Comparison of ENCODE assay signal across 13 cellular contexts in genomic region chr15:98899266-98900021, GRCh38.
A peak's percentile ranks its signal among the peaks of the same experiment; 100 is the strongest.
DNase-seq lines count a peak whose midpoint lies in the region; ATAC-seq and TF ChIP-seq lines count a peak whose summit lies in the region.
"Had no signal": no experiment of that assay in that cellular context is flagged by ENCODE, and none has a peak within 500 bp of the region (broad histone marks: within the 10 kb centered on the region; RNA-seq: fewer than 3 reads in every experiment).

No MANE protein-coding gene starts in this region.

- CTCF ChIA-PET in PC-3 (lab: Charles Lee) = no interaction called here
- CTCF ChIA-PET in CD4-positive, alpha-beta memory T cell (lab: Charles Lee; ENCODE audit: partially characterized antibody) = interaction anchor here (1.0 kb wide), 1 partner anchor 160 kb away, joined by 3 read pairs; no protein-coding TSS in a partner anchor

- no peak overlapping the region for H3K4me3 ChIP-seq in GM23338
- no peak overlapping the region for H3K4me3 ChIP-seq in PC-3 (ENCODE audit: low read length)
- H3K4me3 ChIP-seq in CD4-positive, alpha-beta memory T cell (ENCODE audit: low read length in 2 of 2) = no peak overlapping the region
- H3K4me3 ChIP-seq: pancreas, thyroid gland had no signal

- H3K9me2 ChIP-seq in GM23338 (ENCODE audit: insufficient read depth) = no peaks in the 10 kb centered on the region
- H3K9me2 ChIP-seq in PC-3 (replicated peaks; ENCODE audit: low read length) = no peaks in the 10 kb centered on the region

- H3K27ac ChIP-seq in GM23338 (ENCODE audit: low read depth) (peak overlapping the region; percentile 39), PC-3 (ENCODE audit: low read length) (peak overlapping the region; percentile 99; the same call in 1 of the 2 replicates), epithelial cell of prostate (peak overlapping the region; percentile 94)
- no peak overlapping the region for H3K27ac ChIP-seq in CD4-positive, alpha-beta memory T cell (ENCODE audit: low read depth, low read length)
- H3K27ac ChIP-seq: pancreas had no signal

- intact Hi-C loops in PC-3 (cut with micrococcal nuclease) = no loop called here
- intact Hi-C loops in CD4-positive, alpha-beta memory T cell (cut with micrococcal nuclease) = no loop called here

- H3K4me2 ChIP-seq in GM23338 = peak overlapping the region; percentile 50
- no peak overlapping the region for H3K4me2 ChIP-seq in PC-3 (ENCODE audit: low read length)

- peaks cover 49% of the 10 kb centered on the region for H3K79me2 ChIP-seq in GM23338 (replicated peaks; ENCODE audit: insufficient read depth)
- H3K79me2 ChIP-seq in PC-3 (ENCODE audit: low read length) = no peaks in the 10 kb centered on the region

- H3K27ac Mint-ChIP-seq in GM23338 (peak overlapping the region; percentile 60), osteocyte (ENCODE audit: unreplicated experiment) (peak overlapping the region; percentile 98)
- H3K27ac Mint-ChIP-seq in CD4-positive, alpha-beta memory T cell = no peak overlapping the region

- H3K9me3 Mint-ChIP-seq in GM23338 = 0 out of 3 replicates have a peak, but pooled peaks cover 2% of the 10 kb centered on the region
- H3K9me3 Mint-ChIP-seq in osteocyte (ENCODE audit: unreplicated experiment) = no peaks in the 10 kb centered on the region
- H3K9me3 Mint-ChIP-seq in CD4-positive, alpha-beta memory T cell = peaks cover 0 to 3% (median 0%) of the 10 kb centered on the region in 8 donors

- no peak overlapping the region for H2AFZ ChIP-seq in GM23338
- no peak overlapping the region for H2AFZ ChIP-seq in PC-3 (ENCODE audit: low read length)

- DNase-seq in GM23338 (ENCODE audit: low spot score) (no peak), PC-3 (no peak), epithelial cell of prostate (ENCODE audit: low read depth, low spot score) (no peak), osteocyte (ENCODE audit: extremely low spot score, unreplicated experiment) (no peak), EL (no peak)
- no peak for DNase-seq in CD4-positive, alpha-beta memory T cell
- no peak for DNase-seq in activated CD4-positive, alpha-beta T cell treated with anti-CD3 and anti-CD28 coated beads for 1 hour
- DNase-seq: erythroblast, MM.1S, pancreas, T-helper 9 cell, thyroid gland had no signal

- ATAC-seq in GM23338 = no peak; the same call in 2 of the 3 replicates
- no peak for ATAC-seq in PC-3
- no peak for ATAC-seq in GM18511 (IDR thresholded peaks at IDR 0.05; ENCODE audit: unreplicated experiment)
- ATAC-seq: pancreas had no signal

- no peaks in the 10 kb centered on the region for H3K27me3 ChIP-seq in GM23338 (ENCODE audit: insufficient read depth)
- H3K27me3 ChIP-seq in PC-3 (ENCODE audit: low read length) = no peaks in the 10 kb centered on the region
- no peaks in the 10 kb centered on the region for H3K27me3 ChIP-seq in CD4-positive, alpha-beta memory T cell (ENCODE audit: insufficient read depth, low read length)
- H3K27me3 ChIP-seq: pancreas, thyroid gland had no signal

- no peaks in the 10 kb centered on the region for H3K9me3 ChIP-seq in PC-3 (ENCODE audit: low read length)
- H3K9me3 ChIP-seq in CD4-positive, alpha-beta memory T cell (ENCODE audit: control insufficient read depth in 1 of 2, low read length in 2 of 2) = no peaks in the 10 kb centered on the region
- H3K9me3 ChIP-seq: pancreas, thyroid gland had no signal

- no peaks in the 10 kb centered on the region; the same call in 1 of the 2 replicates for H3F3A ChIP-seq in GM23338 (replicated peaks; ENCODE audit: low read depth)
- H3F3A ChIP-seq in PC-3 (ENCODE audit: low read length, unreplicated experiment) = peaks cover 9% of the 10 kb centered on the region

- H3K27me3 Mint-ChIP-seq in GM23338 (ENCODE audit: insufficient read depth, low read depth, poor library complexity) = peaks cover 4% of the 10 kb centered on the region
- H3K27me3 Mint-ChIP-seq in osteocyte (ENCODE audit: unreplicated experiment) = no peaks in the 10 kb centered on the region
- peaks cover 1 to 4% of the 10 kb centered on the region in 2 donors for H3K27me3 Mint-ChIP-seq in CD4-positive, alpha-beta memory T cell

- no TSS peak for BruUV-seq in PC-3 (replicated peaks; lab: Mats Ljungman, UMichigan)

- no peak overlapping the region for H3K9ac ChIP-seq in PC-3 (ENCODE audit: low read length)

- peaks cover 7% of the 10 kb centered on the region; the same call in 1 of the 2 replicates for H4K20me1 ChIP-seq in GM23338 (replicated peaks; ENCODE audit: insufficient read depth)
- no peaks in the 10 kb centered on the region for H4K20me1 ChIP-seq in PC-3 (ENCODE audit: low read length)

- POLR2A ChIA-PET in PC-3 (lab: Charles Lee; ENCODE audit: unreplicated experiment) = no interaction called here
- POLR2A ChIA-PET in CD4-positive, alpha-beta memory T cell (lab: Charles Lee; ENCODE audit: partially characterized antibody) = no interaction called here

- peaks cover 30% of the 10 kb centered on the region for H3K4me1 Mint-ChIP-seq in GM23338
- peaks cover 94% of the 10 kb centered on the region for H3K4me1 Mint-ChIP-seq in osteocyte (ENCODE audit: unreplicated experiment)
- H3K4me1 Mint-ChIP-seq in CD4-positive, alpha-beta memory T cell = peaks cover 0 to 6% (median 5%) of the 10 kb centered on the region in 4 donors

- H3K36me3 ChIP-seq in GM23338 (ENCODE audit: insufficient read depth) = peaks cover 4% of the 10 kb centered on the region; the same call in 1 of the 2 replicates
- no peaks in the 10 kb centered on the region for H3K36me3 ChIP-seq in PC-3 (ENCODE audit: low read depth, low read length)
- H3K36me3 ChIP-seq in CD4-positive, alpha-beta memory T cell (ENCODE audit: insufficient read depth, low read length) = no peaks in the 10 kb centered on the region
- H3K36me3 ChIP-seq: thyroid gland had no signal

- H3K36me3 Mint-ChIP-seq in GM23338 (ENCODE audit: low read depth) = peaks cover 31% of the 10 kb centered on the region
- peaks cover 6% of the 10 kb centered on the region for H3K36me3 Mint-ChIP-seq in osteocyte (ENCODE audit: unreplicated experiment)
- H3K36me3 Mint-ChIP-seq in CD4-positive, alpha-beta memory T cell = peaks cover 9 to 18% of the 10 kb centered on the region in 2 donors

- H3K4me3 Mint-ChIP-seq in GM23338 = no peak overlapping the region
- H3K4me3 Mint-ChIP-seq in osteocyte (ENCODE audit: unreplicated experiment) = peak overlapping the region; percentile 65
- H3K4me3 Mint-ChIP-seq in CD4-positive, alpha-beta memory T cell = no peak overlapping the region

- H3K4me1 ChIP-seq in GM23338 (ENCODE audit: insufficient read depth) (peaks cover 28% of the 10 kb centered on the region), PC-3 (ENCODE audit: insufficient read depth, low read length) (peaks cover 52% of the 10 kb centered on the region)
- H3K4me1 ChIP-seq in CD4-positive, alpha-beta memory T cell (ENCODE audit: insufficient read depth, low read length) = no peaks in the 10 kb centered on the region
- H3K4me1 ChIP-seq: pancreas had no signal

- no peak for TF ChIP-seq CTCF in GM23338 (conservative IDR thresholded peaks at IDR 0.05; ENCODE audit: low read depth in 2 of 2)
- no peak for TF ChIP-seq CTCF in PC-3 (conservative IDR thresholded peaks at IDR 0.05; ENCODE audit: low read depth, low read length)
- no peak for TF ChIP-seq CTCF in osteocyte (IDR thresholded peaks at IDR 0.05)

TF ChIP-seq in GM23338, 12 proteins besides CTCF, POLR2A, EP300 and RAD21:
- TF ChIP-seq ZNF331 (CRISPR knock-in tag; IDR thresholded peaks at IDR 0.05; ENCODE audit: low read depth) = no peak
- no peak for TF ChIP-seq STAT1 (IDR thresholded peaks at IDR 0.05; ENCODE audit: unreplicated experiment)
- no peak for TF ChIP-seq CREB1 (CRISPR knock-in tag; IDR thresholded peaks at IDR 0.05; ENCODE audit: low read depth)
- TF ChIP-seq POLR2AphosphoS5 (IDR thresholded peaks at IDR 0.05; ENCODE audit: low read depth) = no peak
- no peak for TF ChIP-seq NANOG (IDR thresholded peaks at IDR 0.05; ENCODE audit: borderline replicate concordance)

Comparison
In these comparisons a context has a peak if more than half of its experiments do, and no peak if none do; other contexts are left out.
1. H3K27ac Mint-ChIP-seq: peak in GM23338 (single experiment) and osteocyte (single experiment); none in CD4-positive, alpha-beta memory T cell (0 of 7).